ENCODE assay signal across 8 cellular contexts in genomic region chr3:107661447-107662108, GRCh38.
A peak's percentile ranks its signal among the peaks of the same experiment; 100 is the strongest.
DNase-seq lines count a peak whose midpoint lies in the region; ATAC-seq and TF ChIP-seq lines count a peak whose summit lies in the region.
"Had no signal": no experiment of that assay in that cellular context is flagged by ENCODE, and none has a peak within 500 bp of the region (broad histone marks: within the 10 kb centered on the region; RNA-seq: fewer than 3 reads in every experiment).

No MANE protein-coding gene starts in this region.

- WGBS in smooth muscle cell (ENCODE audit: low lambda C conversion rate) = 58% methylated on average over 3 of the region's 3 CpGs

- H3K4me1 ChIP-seq in endocrine pancreas (ENCODE audit: control insufficient read depth, insufficient read depth, low read length) = peaks cover 22% of the 10 kb centered on the region
- peaks cover 13% of the 10 kb centered on the region for H3K4me1 ChIP-seq in smooth muscle cell (ENCODE audit: low read depth)

- H3K9me3 Mint-ChIP-seq in IgD-negative memory B cell = no peaks in the 10 kb centered on the region

- H3K4me1 Mint-ChIP-seq in IgD-negative memory B cell = peaks cover 19 to 45% (median 26%) of the 10 kb centered on the region in 3 donors

- H3K27ac ChIP-seq in smooth muscle cell (ENCODE audit: low read depth) = peak overlapping the region; percentile 40

- peaks cover 79% of the 10 kb centered on the region for H4K20me1 ChIP-seq in smooth muscle cell (ENCODE audit: low read depth)

- H3F3A ChIP-seq in smooth muscle cell (ENCODE audit: low read depth) = no peaks in the 10 kb centered on the region

- ATAC-seq in GM19452 (IDR thresholded peaks at IDR 0.05; ENCODE audit: unreplicated experiment) = peak; percentile 62

- H3K27me3 ChIP-seq in endocrine pancreas (ENCODE audit: control insufficient read depth, insufficient read depth, low read length) (no peaks in the 10 kb centered on the region), smooth muscle cell (ENCODE audit: low read depth) (no peaks in the 10 kb centered on the region)

- H3K79me2 ChIP-seq in smooth muscle cell (ENCODE audit: low read depth) = peaks cover 4% of the 10 kb centered on the region

- peaks cover 4% of the 10 kb centered on the region for H3K36me3 Mint-ChIP-seq in IgD-negative memory B cell

- H3K36me3 ChIP-seq in endocrine pancreas (ENCODE audit: control insufficient read depth, insufficient read depth, low read length) (no peaks in the 10 kb centered on the region), smooth muscle cell (ENCODE audit: low read depth) (no peaks in the 10 kb centered on the region)

- H3K4me3 Mint-ChIP-seq in IgD-negative memory B cell = peak overlapping the region in 1 of 4 donors; percentile 10

- no peak for TF ChIP-seq CTCF in smooth muscle cell (IDR thresholded peaks at IDR 0.05; ENCODE audit: borderline replicate concordance, insufficient read depth, poor library complexity, severe bottlenecking)

- no peaks in the 10 kb centered on the region for H3K9me3 ChIP-seq in endocrine pancreas (ENCODE audit: control insufficient read depth, low read length)
- no peaks in the 10 kb centered on the region for H3K9me3 ChIP-seq in smooth muscle cell (replicated peaks; ENCODE audit: low read depth)

- peak overlapping the region in 2 of 3 donors; percentile 2 to 65 for H3K27ac Mint-ChIP-seq in IgD-negative memory B cell

- DNase-seq in smooth muscle cell (lab: John Stamatoyannopoulos, UW; ENCODE audit: unreplicated experiment) = no peak
- DNase-seq in DMS53 treated with DMSO at 0.1 percent for 48 hours (lab: John Stamatoyannopoulos, UW; ENCODE audit: unreplicated experiment) = no peak
- DNase-seq in stimulated activated CD4-positive, alpha-beta T cell treated with anti-CD3 and anti-CD28 coated beads, Interleukin-15, amount 100 ng/mL, for 24 hours = no peak
- no peak for DNase-seq in medulla oblongata (ENCODE audit: extremely low spot score)

- H2AFZ ChIP-seq in smooth muscle cell (ENCODE audit: low read depth) = no peak overlapping the region

- H3K9ac ChIP-seq in endocrine pancreas (ENCODE audit: control insufficient read depth, insufficient read depth, low read length) = no peak overlapping the region
- H3K9ac ChIP-seq in smooth muscle cell (ENCODE audit: low read depth) = peak overlapping the region; percentile 19

- H3K27me3 Mint-ChIP-seq in IgD-negative memory B cell = no peaks in the 10 kb centered on the region

- H3K4me3 ChIP-seq in endocrine pancreas (ENCODE audit: control insufficient read depth, insufficient read depth, low read length) (peak overlapping the region; percentile 67), smooth muscle cell (peak overlapping the region; percentile 23)
- H3K4me3 ChIP-seq: skin epidermis had no signal

- peak overlapping the region; percentile 81 for H3K4me2 ChIP-seq in smooth muscle cell
